ENCODE assay signal across 21 cellular contexts in the genomic region with DNA sequence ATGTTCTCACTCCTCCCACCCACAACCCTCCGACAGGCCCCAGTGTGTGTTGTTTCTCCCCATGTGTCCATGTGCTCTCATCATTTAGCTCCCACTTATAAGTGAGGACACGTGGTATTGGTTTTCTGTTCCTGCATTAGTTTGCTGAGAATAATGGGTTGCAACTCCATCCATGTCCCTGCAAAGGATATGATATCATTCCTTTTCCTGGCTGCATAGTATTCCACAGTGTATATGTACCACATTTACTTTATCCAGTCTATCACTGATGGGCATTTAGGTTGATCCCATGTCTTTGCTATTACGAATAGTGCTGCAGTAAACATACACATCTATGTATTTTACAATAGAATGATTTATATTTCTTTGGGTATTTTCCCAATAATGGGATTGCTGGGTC.
DNase-seq lines count a peak whose midpoint lies in the region; ATAC-seq, FAIRE-seq and TF ChIP-seq lines count a peak whose summit lies in the region.
"Had no signal": no experiment of that assay in that cellular context is flagged by ENCODE, and none has a peak within 500 bp of the region (broad histone marks: within the 10 kb centered on the region; RNA-seq: fewer than 3 reads in every experiment).

No MANE protein-coding gene starts in this region.

- 14% methylated on average over 3 of the region's 3 CpGs for WGBS in HepG2 (ENCODE audit: low lambda C conversion rate)
- 86% methylated on average over 3 of the region's 3 CpGs for WGBS in right lobe of liver (ENCODE audit: insufficient coverage, low coverage, low lambda C conversion rate, missing lambda C conversion rate)
- WGBS in GM12878 (ENCODE audit: insufficient coverage, insufficient replicate concordance, low lambda C conversion rate, missing lambda C conversion rate), result 16% methylated on average over 3 of the region's 3 CpGs
- WGBS in H1 (ENCODE audit: extremely low coverage in 1 of 2, insufficient coverage in 1 of 2, insufficient read length in 1 of 2, insufficient replicate concordance in 2 of 2, low coverage in 1 of 2, low lambda C conversion rate in 2 of 2, missing lambda C conversion rate in 1 of 2), 2 experiments, result 92% methylated on average over 3 of the region's 3 CpGs; no CpG with 5 or more reads in 1 of the 2 experiments

- no peak overlapping the region for H3K4ac ChIP-seq in H1 (replicated peaks; ENCODE audit: insufficient read length, low read depth, low read length)

- no peaks in the 10 kb centered on the region for H3K79me1 ChIP-seq in H1 (ENCODE audit: low read depth, low read length)

- H4K5ac ChIP-seq in H1 (ENCODE audit: insufficient read length, low read depth, low read length), result no peak overlapping the region

- no peak overlapping the region for H2AK5ac ChIP-seq in H1 (ENCODE audit: low read depth, low read length)

- no peak for TF ChIP-seq POLR2A in HepG2 (IDR thresholded peaks at IDR 0.05; ENCODE audit: insufficient read depth in 1 of 2, low read depth in 2 of 2, low read length in 2 of 2)
- TF ChIP-seq POLR2A in right lobe of liver (IDR thresholded peaks at IDR 0.05), result no peak
- no peak for TF ChIP-seq POLR2A in GM12878 (IDR thresholded peaks at IDR 0.05; ENCODE audit: low read depth, low read length)
- no peak for TF ChIP-seq POLR2A in H1 (IDR thresholded peaks at IDR 0.05; ENCODE audit: control extremely low read depth in 1 of 2, low read depth in 2 of 2, low read length in 2 of 2)
- TF ChIP-seq POLR2A in Peyer's patch (IDR thresholded peaks at IDR 0.05), result no peak

- no peaks in the 10 kb centered on the region for H3K36me3 Mint-ChIP-seq in activated naive CD4-positive, alpha-beta T cell treated with anti-CD3 and anti-CD28 coated beads for 36 hours (ENCODE audit: low read depth)
- H3K36me3 Mint-ChIP-seq: CD8-positive, alpha-beta T cell had no signal

- ATAC-seq in HepG2, result no peak
- ATAC-seq in right lobe of liver, result no peak
- no peak for ATAC-seq in GM12878
- ATAC-seq: A549; CD8-positive, alpha-beta T cell had no signal

- FAIRE-seq in HepG2 (lab: Jason Lieb, UNC) (no peak), GM12878 (lab: Jason Lieb, UNC) (peak; percentile 31), H1 (lab: Jason Lieb, UNC) (no peak)
- FAIRE-seq: A549, D721Med, G401.6, GM12892, GM18507 had no signal

- no peaks in the 10 kb centered on the region for H3K36me3 ChIP-seq in HepG2 (replicated peaks in 1 of 2; ENCODE audit: control insufficient read depth in 1 of 2, insufficient read depth in 2 of 2, low read length in 2 of 2)
- no peaks in the 10 kb centered on the region for H3K36me3 ChIP-seq in right lobe of liver
- no peaks in the 10 kb centered on the region for H3K36me3 ChIP-seq in GM12878 (ENCODE audit: control insufficient read depth in 2 of 2, insufficient read depth in 2 of 2, low read length in 1 of 2)
- H3K36me3 ChIP-seq in H1 (ENCODE audit: control insufficient read depth in 2 of 4, insufficient read depth in 4 of 4, low read length in 3 of 4), result no peaks in the 10 kb centered on the region
- no peaks in the 10 kb centered on the region for H3K36me3 ChIP-seq in Peyer's patch
- H3K36me3 ChIP-seq: BLaER1 treated with 17β-estradiol and CSF1 and Interleukin-3, amounts not matched to agents 10 nM and 100 nM had no signal

- H3K27ac Mint-ChIP-seq in activated naive CD4-positive, alpha-beta T cell treated with anti-CD3 and anti-CD28 coated beads for 36 hours, result no peak overlapping the region
- H3K27ac Mint-ChIP-seq: B cell; CD4-positive, alpha-beta T cell; CD8-positive, alpha-beta T cell had no signal

- H2BK15ac ChIP-seq in H1 (ENCODE audit: low read length), result no peak overlapping the region

- H3K4me2 ChIP-seq in HepG2 (ENCODE audit: low read depth, low read length) (no peak overlapping the region), GM12878 (ENCODE audit: control insufficient read depth, insufficient read depth) (no peak overlapping the region), H1 (ENCODE audit: insufficient read depth in 1 of 2, low read depth in 2 of 2, low read length in 2 of 2) (no peak overlapping the region)
- H3K4me2 ChIP-seq: A549; BLaER1 treated with 17β-estradiol and CSF1 and Interleukin-3, amounts not matched to agents 10 nM and 100 nM had no signal

- H2BK120ac ChIP-seq in H1 (replicated peaks; ENCODE audit: low read depth, low read length), result no peak overlapping the region

- CTCF ChIA-PET in HepG2 (lab: Yijun Ruan, JAX; ENCODE audit: low intra/inter-chr PET ratio, low total read pairs), result no interaction called here
- CTCF ChIA-PET in GM12878 (lab: Yijun Ruan, JAX), result no interaction called here
- CTCF ChIA-PET in H1 (lab: Charles Lee; ENCODE audit: partially characterized antibody), result interaction anchor here (1.0 kb wide), 1 partner anchor 92 kb away, joined by 3 read pairs; no protein-coding TSS in a partner anchor
- CTCF ChIA-PET in activated naive CD4-positive, alpha-beta T cell treated with anti-CD3 and anti-CD28 coated beads for 36 hours (lab: Charles Lee), result no interaction called here

- H3K4me3 ChIP-seq in HepG2 (replicated peaks in 1 of 3; ENCODE audit: insufficient read depth in 1 of 3, low read depth in 2 of 3, low read length in 3 of 3) (no peak overlapping the region), right lobe of liver (no peak overlapping the region), GM12878 (no peak overlapping the region), H1 (ENCODE audit: extremely low read depth in 1 of 4, insufficient read depth in 2 of 4, low read depth in 3 of 4, low read length in 4 of 4) (no peak overlapping the region), Peyer's patch (no peak overlapping the region)
- H3K4me3 ChIP-seq: A549; BLaER1 treated with 17β-estradiol and CSF1 and Interleukin-3, amounts not matched to agents 10 nM and 100 nM had no signal

- intact Hi-C loops in HepG2 (cut with micrococcal nuclease; ENCODE audit: unreplicated experiment) (no loop called here), right lobe of liver (cut with DNase I) (no loop called here), GM12878 (cut with micrococcal nuclease; ENCODE audit: unreplicated experiment) (no loop called here)
- intact Hi-C loops in activated naive CD4-positive, alpha-beta T cell treated with anti-CD3 and anti-CD28 coated beads for 36 hours (cut with micrococcal nuclease), result no loop called here

- H4K20me1 ChIP-seq in HepG2 (ENCODE audit: insufficient read depth, low read length), result no peaks in the 10 kb centered on the region
- no peaks in the 10 kb centered on the region for H4K20me1 ChIP-seq in GM12878 (ENCODE audit: control insufficient read depth, insufficient read depth)
- no peaks in the 10 kb centered on the region for H4K20me1 ChIP-seq in H1 (replicated peaks in 1 of 2; ENCODE audit: control insufficient read depth in 1 of 2, insufficient read depth in 2 of 2, low read length in 2 of 2)
- H4K20me1 ChIP-seq: BLaER1 treated with 17β-estradiol and CSF1 and Interleukin-3, amounts not matched to agents 10 nM and 100 nM had no signal

- RAD21 ChIA-PET in GM12878 (lab: Charles Lee; ENCODE audit: unreplicated experiment), result no interaction called here

- BruUV-seq in HepG2 (replicated peaks; lab: Mats Ljungman, UMichigan) (no TSS peak), GM12878 (replicated peaks; lab: Mats Ljungman, UMichigan) (no TSS peak)

- SMC1A ChIA-PET in GM12878 (lab: Charles Lee; ENCODE audit: uncharacterized antibody, unreplicated experiment), result no interaction called here

- no peak overlapping the region for H2BK5ac ChIP-seq in H1 (ENCODE audit: low read depth, low read length)

- H3K27me3 Mint-ChIP-seq in activated naive CD4-positive, alpha-beta T cell treated with anti-CD3 and anti-CD28 coated beads for 36 hours (ENCODE audit: low read depth), result peaks cover 7% of the 10 kb centered on the region
- H3K27me3 Mint-ChIP-seq: B cell; CD4-positive, alpha-beta T cell had no signal

- H3K14ac ChIP-seq in H1 (ENCODE audit: insufficient read length), result no peak overlapping the region

- no peak for TF ChIP-seq RAD21 in HepG2 (CRISPR knock-in tag; IDR thresholded peaks at IDR 0.05)
- TF ChIP-seq RAD21 in GM12878 (IDR thresholded peaks at IDR 0.05; ENCODE audit: insufficient read depth, low read depth, low read length), result no peak
- TF ChIP-seq RAD21 in H1 (IDR thresholded peaks at IDR 0.05 in 1 of 2, conservative IDR thresholded peaks at IDR 0.05 in 1 of 2; ENCODE audit: low read depth in 2 of 2, low read length in 2 of 2), result no peak

- no peak overlapping the region for H2BK20ac ChIP-seq in H1 (ENCODE audit: low read length)

- H3K18ac ChIP-seq in H1 (ENCODE audit: extremely low read depth, low read length), result no peak overlapping the region

- no peak for TF ChIP-seq CTCF in HepG2 (CRISPR knock-in tag; IDR thresholded peaks at IDR 0.05)
- no peak for TF ChIP-seq CTCF in right lobe of liver (IDR thresholded peaks at IDR 0.05)
- TF ChIP-seq CTCF in GM12878 (IDR thresholded peaks at IDR 0.05 in 2 of 3, conservative IDR thresholded peaks at IDR 0.05 in 1 of 3; ENCODE audit: control insufficient read depth in 2 of 3, extremely low read depth in 1 of 3, insufficient read depth in 1 of 3, low read depth in 3 of 3, low read length in 3 of 3), result no peak
- no peak for TF ChIP-seq CTCF in H1 (IDR thresholded peaks at IDR 0.05; ENCODE audit: control extremely low read depth in 1 of 3, insufficient read depth in 1 of 3, low read depth in 1 of 3, low read length in 3 of 3)
- TF ChIP-seq CTCF in Peyer's patch (IDR thresholded peaks at IDR 0.05), result no peak

- H3K79me2 ChIP-seq in HepG2 (ENCODE audit: insufficient read depth, low read length) (no peaks in the 10 kb centered on the region), GM12878 (ENCODE audit: control insufficient read depth, insufficient read depth, low read length) (no peaks in the 10 kb centered on the region), H1 (ENCODE audit: control insufficient read depth in 1 of 2, insufficient read depth in 2 of 2, low read length in 2 of 2) (no peaks in the 10 kb centered on the region)

- H3K23me2 ChIP-seq in H1 (ENCODE audit: low read depth, low read length), result no peaks in the 10 kb centered on the region

- DNase-seq in HepG2 (ENCODE audit: low spot score) (no peak), right lobe of liver (no peak), GM12878 (ENCODE audit: low read depth, low spot score) (no peak), H1 (ENCODE audit: low read depth in 1 of 2, low spot score in 2 of 2) (no peak), Peyer's patch (no peak)
- no peak for DNase-seq in activated naive CD4-positive, alpha-beta T cell treated with anti-CD3 and anti-CD28 coated beads for 36 hours
- DNase-seq: Caco-2; Calu3; CD4-positive, alpha-beta T cell; CD8-positive, alpha-beta T cell; DMS79 treated with DMSO at 0.1 percent for 48 hours; GF-D8 had no signal

- no peak overlapping the region for H4K8ac ChIP-seq in H1 (ENCODE audit: extremely low read depth, insufficient read depth, low read length)

- H3K9ac ChIP-seq in HepG2 (ENCODE audit: insufficient read depth, low read depth, low read length) (no peak overlapping the region), GM12878 (ENCODE audit: control insufficient read depth, insufficient read depth, low read length) (no peak overlapping the region), H1 (replicated peaks in 1 of 4; ENCODE audit: extremely low read depth in 1 of 4, low read depth in 3 of 4, low read length in 3 of 4) (no peak overlapping the region)
- H3K9ac ChIP-seq: BLaER1 treated with 17β-estradiol and CSF1 and Interleukin-3, amounts not matched to agents 10 nM and 100 nM had no signal

- H3K9me3 ChIP-seq in HepG2 (ENCODE audit: low read length), result no peaks in the 10 kb centered on the region
- H3K9me3 ChIP-seq in right lobe of liver, result peaks cover 0 to 5% (median 0%) of the 10 kb centered on the region in 4 donors
- H3K9me3 ChIP-seq in GM12878 (replicated peaks; ENCODE audit: control insufficient read depth, insufficient read depth, low read length), result no peaks in the 10 kb centered on the region
- H3K9me3 ChIP-seq in H1 (ENCODE audit: insufficient read depth in 2 of 2, low read depth in 1 of 2, low read length in 1 of 2), result no peaks in the 10 kb centered on the region
- H3K9me3 ChIP-seq in Peyer's patch, result no peaks in the 10 kb centered on the region
- H3K9me3 ChIP-seq: A549 had no signal

- TF ChIP-seq EP300 in HepG2 (IDR thresholded peaks at IDR 0.05; ENCODE audit: low read depth in 2 of 2, low read length in 2 of 2), result no peak
- TF ChIP-seq EP300 in HepG2 (CRISPR knock-in tag; IDR thresholded peaks at IDR 0.05; ENCODE audit: borderline replicate concordance), result no peak
- TF ChIP-seq EP300 in GM12878 (IDR thresholded peaks at IDR 0.05; ENCODE audit: borderline replicate concordance in 1 of 2, control insufficient read depth in 1 of 2, low read depth in 2 of 2, low read length in 2 of 2), result no peak
- TF ChIP-seq EP300 in H1 (IDR thresholded peaks at IDR 0.05; ENCODE audit: borderline replicate concordance in 1 of 2, low read depth in 2 of 2, low read length in 2 of 2), result no peak

- peaks cover 8% of the 10 kb centered on the region for H3K9me3 Mint-ChIP-seq in activated naive CD4-positive, alpha-beta T cell treated with anti-CD3 and anti-CD28 coated beads for 36 hours

- H3K4me1 ChIP-seq in HepG2 (ENCODE audit: insufficient read depth, low read length) (no peaks in the 10 kb centered on the region), right lobe of liver (peaks cover 0 to 5% (median 0%) of the 10 kb centered on the region in 4 donors), GM12878 (ENCODE audit: control insufficient read depth, insufficient read depth, low read length) (no peaks in the 10 kb centered on the region), H1 (replicated peaks in 1 of 4; ENCODE audit: control insufficient read depth in 3 of 4, insufficient read depth in 4 of 4, low read length in 3 of 4) (no peaks in the 10 kb centered on the region), Peyer's patch (no peaks in the 10 kb centered on the region)
- H3K4me1 ChIP-seq: A549; BLaER1 treated with 17β-estradiol and CSF1 and Interleukin-3, amounts not matched to agents 10 nM and 100 nM; Caco-2 had no signal

- no peak overlapping the region for H3K23ac ChIP-seq in H1 (ENCODE audit: insufficient read length)

- no peak overlapping the region for H3K27ac ChIP-seq in HepG2 (ENCODE audit: extremely low read length, insufficient read depth, low read length)
- no peak overlapping the region for H3K27ac ChIP-seq in right lobe of liver
- no peak overlapping the region for H3K27ac ChIP-seq in GM12878 (ENCODE audit: control insufficient read depth, insufficient read depth)
- no peak overlapping the region for H3K27ac ChIP-seq in H1 (ENCODE audit: low read depth, low read length)
- H3K27ac ChIP-seq in Peyer's patch, result no peak overlapping the region
- H3K27ac ChIP-seq: 22Rv1; A549; BLaER1 treated with 17β-estradiol and CSF1 and Interleukin-3, amounts not matched to agents 10 nM and 100 nM; C4-2B had no signal

- H2AFZ ChIP-seq in HepG2 (ENCODE audit: low read length), result no peak overlapping the region
- H2AFZ ChIP-seq in GM12878 (ENCODE audit: control insufficient read depth, low read depth, low read length), result no peak overlapping the region
- H2AFZ ChIP-seq in H1 (ENCODE audit: low read length), result no peak overlapping the region

- no peaks in the 10 kb centered on the region for H3K27me3 ChIP-seq in HepG2 (ENCODE audit: control insufficient read depth in 1 of 2, insufficient read depth in 2 of 2, low read length in 2 of 2)
- H3K27me3 ChIP-seq in right lobe of liver, result no peaks in the 10 kb centered on the region
- H3K27me3 ChIP-seq in GM12878 (replicated peaks in 1 of 2; ENCODE audit: control insufficient read depth in 2 of 2, insufficient read depth in 2 of 2, low read length in 1 of 2), result no peaks in the 10 kb centered on the region
- H3K27me3 ChIP-seq in H1 (replicated peaks in 1 of 4; ENCODE audit: control insufficient read depth in 3 of 4, extremely low read depth in 1 of 4, insufficient read depth in 3 of 4, low read length in 3 of 4), result no peaks in the 10 kb centered on the region
- H3K27me3 ChIP-seq in Peyer's patch, result no peaks in the 10 kb centered on the region
- H3K27me3 ChIP-seq: BLaER1 treated with 17β-estradiol and CSF1 and Interleukin-3, amounts not matched to agents 10 nM and 100 nM had no signal

- no peak overlapping the region for H4K91ac ChIP-seq in H1 (replicated peaks; ENCODE audit: insufficient read length, low read length)

- H2BK12ac ChIP-seq in H1 (ENCODE audit: low read depth, low read length), result no peak overlapping the region

- in situ Hi-C loops in HepG2 (cut with HindIII; ENCODE audit: extremely low pct_ligation_motif_present, low pct_unique_long_range_greater_than_20kb) (no loop called here), GM12878 (cut with MboI) (no loop called here)

- no peak overlapping the region for H3K4me3 Mint-ChIP-seq in activated naive CD4-positive, alpha-beta T cell treated with anti-CD3 and anti-CD28 coated beads for 36 hours
- H3K4me3 Mint-ChIP-seq: B cell; CD4-positive, alpha-beta T cell; CD8-positive, alpha-beta T cell had no signal

- POLR2A ChIA-PET in HepG2 (lab: Yijun Ruan, JAX), result no interaction called here
- POLR2A ChIA-PET in GM12878 (lab: Charles Lee), result no interaction called here
- POLR2A ChIA-PET in H1 (lab: Charles Lee; ENCODE audit: partially characterized antibody), result no interaction called here

- H3K56ac ChIP-seq in H1 (replicated peaks; ENCODE audit: insufficient read length, low read depth, low read length), result no peak overlapping the region

- no peaks in the 10 kb centered on the region for H3K4me1 Mint-ChIP-seq in activated naive CD4-positive, alpha-beta T cell treated with anti-CD3 and anti-CD28 coated beads for 36 hours (ENCODE audit: low read depth)
- H3K4me1 Mint-ChIP-seq: B cell had no signal
